8 cellular contexts compared by ENCODE assay signal in the genomic region with DNA sequence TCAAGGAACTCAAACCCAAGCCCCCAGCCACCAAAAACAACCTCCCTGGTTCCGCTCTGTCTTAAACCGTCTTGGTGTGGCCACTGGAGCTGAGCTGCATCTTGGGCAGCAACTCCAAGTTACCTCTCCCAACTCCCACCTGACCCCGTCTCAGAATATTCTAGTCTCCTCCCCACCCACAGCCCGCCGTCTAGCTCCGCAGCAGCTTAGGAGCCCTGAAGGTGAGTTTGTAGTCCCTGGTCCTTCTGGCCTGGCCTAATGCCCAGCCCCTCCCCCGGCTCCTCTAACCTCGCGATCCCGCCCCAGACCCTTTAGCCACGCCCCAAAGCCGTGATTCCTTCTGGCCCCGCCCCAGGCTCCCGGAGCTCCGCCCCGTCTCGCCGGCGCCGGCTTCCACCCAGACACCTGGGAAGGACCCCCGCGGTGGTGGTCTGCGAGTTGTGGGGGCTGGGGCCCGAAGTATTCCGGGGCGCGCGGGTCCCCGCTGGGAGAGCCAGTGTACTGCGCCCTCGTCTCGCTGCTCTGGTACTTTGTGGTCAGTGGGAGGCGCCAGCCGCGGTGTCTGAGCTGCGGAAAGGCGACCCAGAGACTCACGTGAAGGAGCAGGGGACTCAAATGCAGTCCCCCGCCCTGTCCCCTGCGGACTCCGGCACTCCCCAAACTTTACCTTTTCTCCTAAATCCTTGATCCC. TPM values are rescaled to one million over a fixed set of nuclear protein-coding genes. Genes with fewer than 3 reads are reported as not detected.
DNase-seq lines count a peak whose midpoint lies in the region; ATAC-seq and TF ChIP-seq lines count a peak whose summit lies in the region.

No MANE protein-coding gene starts in this region.

- H3K4me3 ChIP-seq in GM12865 (ENCODE audit: low read depth, low read length), result no peak overlapping the region

- peaks cover 30% of the 10 kb centered on the region for H3K4me1 Mint-ChIP-seq in stimulated activated memory B cell treated with anti-CD40 and anti-IgM and Interleukin-4, amounts not matched to agents 10 μg/mL and 1 μg/mL and 100 μg/mL, for 72 hours

- peak overlapping the region; percentile 78 for H3K4me3 Mint-ChIP-seq in stimulated activated memory B cell treated with anti-CD40 and anti-IgM and Interleukin-4, amounts not matched to agents 10 μg/mL and 1 μg/mL and 100 μg/mL, for 72 hours

- ATAC-seq in stimulated activated memory B cell treated with anti-CD40 and anti-IgM and Interleukin-4, amounts not matched to agents 10 μg/mL and 1 μg/mL and 100 μg/mL, for 72 hours, result peak; percentile 49
- ATAC-seq in GM18517 (IDR thresholded peaks at IDR 0.05; ENCODE audit: unreplicated experiment), result no peak

- H3K36me3 Mint-ChIP-seq in stimulated activated memory B cell treated with anti-CD40 and anti-IgM and Interleukin-4, amounts not matched to agents 10 μg/mL and 1 μg/mL and 100 μg/mL, for 72 hours, result peaks cover 12% of the 10 kb centered on the region

- peak overlapping the region; percentile 61 for H3K27ac Mint-ChIP-seq in stimulated activated memory B cell treated with anti-CD40 and anti-IgM and Interleukin-4, amounts not matched to agents 10 μg/mL and 1 μg/mL and 100 μg/mL, for 72 hours

- H3K9me3 Mint-ChIP-seq in stimulated activated memory B cell treated with anti-CD40 and anti-IgM and Interleukin-4, amounts not matched to agents 10 μg/mL and 1 μg/mL and 100 μg/mL, for 72 hours, result no peaks in the 10 kb centered on the region

- DNase-seq in GM12865 (ENCODE audit: low read depth) (peak; percentile 41), NCI-H187 treated with DMSO at 0.1 percent for 48 hours (lab: John Stamatoyannopoulos, UW) (peak; percentile 26), mucosa of gallbladder (ENCODE audit: low spot score) (peak; percentile 73)
- peak; percentile 62 for DNase-seq in activated CD4-positive, alpha-beta T cell treated with anti-CD3 and anti-CD28 coated beads, Interleukin-2, amount 50 U/mL, for 1 hour
- peak; percentile 48 for DNase-seq in effector CD4-positive, alpha-beta T cell
- no peak for DNase-seq in NK-92 treated with Interleukin-12 subunit alpha and Interleukin-12 subunit beta, amount 100 ng/mL, for 24 hours (lab: John Stamatoyannopoulos, UW)

- TF ChIP-seq CTCF in GM12865 (IDR thresholded peaks at IDR 0.05; ENCODE audit: insufficient read depth, low read depth, low read length, missing control alignments), result no peak

- H3K27me3 Mint-ChIP-seq in stimulated activated memory B cell treated with anti-CD40 and anti-IgM and Interleukin-4, amounts not matched to agents 10 μg/mL and 1 μg/mL and 100 μg/mL, for 72 hours, result no peaks in the 10 kb centered on the region

RNA-seq across cellular contexts. Expression of gene LHB, which starts 2.5 kb away (rescaled TPM):
- total RNA-seq in mucosa of gallbladder, result not detected

RNA-seq across cellular contexts. Expression of gene CGB3, which starts 4.7 kb away (rescaled TPM):
- not detected for total RNA-seq in mucosa of gallbladder

RNA-seq across cellular contexts. Expression of gene CGB2, which starts 12.3 kb away (rescaled TPM):
- not detected for total RNA-seq in mucosa of gallbladder

RNA-seq across cellular contexts. Expression of gene CGB1, which starts 17.3 kb away (rescaled TPM):
- not detected for total RNA-seq in mucosa of gallbladder

RNA-seq across cellular contexts. Expression of gene CGB5, which starts 24.3 kb away (rescaled TPM):
- total RNA-seq in mucosa of gallbladder, result not detected
